In the genomic region with DNA sequence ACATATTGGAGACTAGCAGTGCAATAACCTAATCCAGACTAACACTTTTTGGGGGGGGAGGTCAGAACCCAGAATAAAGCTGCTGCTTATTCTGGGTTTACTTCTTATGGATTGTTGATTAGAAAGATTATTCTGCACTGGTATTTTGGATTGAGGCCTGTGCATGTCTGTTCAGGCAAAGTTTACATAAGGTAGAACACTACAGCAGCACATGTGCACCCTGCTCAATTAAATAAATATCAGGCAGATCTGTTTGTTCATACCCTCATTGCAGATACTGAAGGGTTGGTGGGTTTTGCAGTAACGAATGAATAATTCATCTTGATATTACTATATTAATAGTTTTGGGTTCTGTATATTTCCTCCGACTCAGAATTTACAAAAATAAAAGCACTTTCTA, we compare ENCODE assay signal across 21 cellular contexts.
"Had no signal": no experiment of that assay in that cellular context is flagged by ENCODE, and none has a peak within 500 bp of the region (broad histone marks: within the 10 kb centered on the region; RNA-seq: fewer than 3 reads in every experiment).

No MANE protein-coding gene starts in this region.

- H3K9me3 Mint-ChIP-seq: activated naive CD8-positive, alpha-beta T cell treated with anti-CD3 and anti-CD28 coated beads, Interleukin-2, amount 10 ng/mL, durations not matched to agents 7 days and 5 days; activated T-cell treated with anti-CD3 and anti-CD28 coated beads, Interleukin-2, amount 50 U/mL, for 4 hours; dendritic cell treated with granulocyte-macrophage colony-stimulating factor and Interleukin-4, amounts not matched to agents 40 ng/mL and 50 ng/mL, for 4 days; neural crest cell; T-helper 1 cell treated with Interleukin-12 subunit alpha and Interleukin-12 subunit beta and Interleukin-4 antibody, amounts not matched to agents 30 μg/mL and 1 μg/mL, for 36 hours had no signal

- H3K4me3 Mint-ChIP-seq: activated naive CD8-positive, alpha-beta T cell treated with anti-CD3 and anti-CD28 coated beads, Interleukin-2, amount 10 ng/mL, durations not matched to agents 7 days and 5 days; activated T-cell treated with anti-CD3 and anti-CD28 coated beads, Interleukin-2, amount 50 U/mL, for 4 hours; dendritic cell treated with granulocyte-macrophage colony-stimulating factor and Interleukin-4, amounts not matched to agents 40 ng/mL and 50 ng/mL, for 4 days; neural crest cell; T-helper 1 cell treated with Interleukin-12 subunit alpha and Interleukin-12 subunit beta and Interleukin-4 antibody, amounts not matched to agents 30 μg/mL and 1 μg/mL, for 36 hours had no signal

- ATAC-seq: activated T-cell treated with anti-CD3 and anti-CD28 coated beads, Interleukin-2, amount 50 U/mL, for 4 hours; mucosa of descending colon; stimulated activated naive CD8-positive, alpha-beta T cell treated with anti-CD3 and anti-CD28 coated beads, Interleukin-15, Interleukin-2, amounts not matched to agents 100 U/mL and 50 U/mL, for 24 hours; upper lobe of right lung had no signal

- H3K27ac Mint-ChIP-seq: activated naive CD8-positive, alpha-beta T cell treated with anti-CD3 and anti-CD28 coated beads, Interleukin-2, amount 10 ng/mL, durations not matched to agents 7 days and 5 days; dendritic cell treated with granulocyte-macrophage colony-stimulating factor and Interleukin-4, amounts not matched to agents 40 ng/mL and 50 ng/mL, for 4 days; T-helper 1 cell treated with Interleukin-12 subunit alpha and Interleukin-12 subunit beta and Interleukin-4 antibody, amounts not matched to agents 30 μg/mL and 1 μg/mL, for 36 hours had no signal

- DNase-seq: activated CD4-positive, alpha-beta T cell treated with anti-CD3 and anti-CD28 coated beads for 4 hours; activated CD4-positive, alpha-beta T cell treated with anti-CD3 and anti-CD28 coated beads, Interleukin-2, amount 50 U/mL, for 48 hours; activated CD4-positive, CD25-positive, alpha-beta regulatory T cell; activated CD8-positive, alpha-beta memory T cell treated with anti-CD3 and anti-CD28 coated beads, Interleukin-2, amount 50 U/mL, for 48 hours; activated naive CD4-positive, alpha-beta T cell treated with Interleukin-2 at 50 U/mL for 16 hours; activated naive CD8-positive, alpha-beta T cell treated with anti-CD3 and anti-CD28 coated beads, Interleukin-2, amount 10 ng/mL, durations not matched to agents 7 days and 5 days; activated T-cell treated with anti-CD3 and anti-CD28 coated beads, Interleukin-2, amount 50 U/mL, for 4 hours; effector CD4-positive, alpha-beta T cell; foreskin melanocyte; glutamatergic neuron; mesenchymal stem cell; mucosa of descending colon; occipital lobe; sigmoid colon; stimulated activated CD4-positive, alpha-beta T cell treated with anti-CD3 and anti-CD28 coated beads, Interleukin-4, amount 100 ng/mL, for 1 hour; stimulated activated naive CD8-positive, alpha-beta T cell treated with anti-CD3 and anti-CD28 coated beads, Interleukin-15, Interleukin-2, amounts not matched to agents 100 U/mL and 50 U/mL, for 24 hours; T1000; upper lobe of right lung had no signal

- H3K27me3 Mint-ChIP-seq: activated naive CD8-positive, alpha-beta T cell treated with anti-CD3 and anti-CD28 coated beads, Interleukin-2, amount 10 ng/mL, durations not matched to agents 7 days and 5 days; dendritic cell treated with granulocyte-macrophage colony-stimulating factor and Interleukin-4, amounts not matched to agents 40 ng/mL and 50 ng/mL, for 4 days had no signal
